13 cellular contexts compared by ENCODE assay signal in the genomic region with DNA sequence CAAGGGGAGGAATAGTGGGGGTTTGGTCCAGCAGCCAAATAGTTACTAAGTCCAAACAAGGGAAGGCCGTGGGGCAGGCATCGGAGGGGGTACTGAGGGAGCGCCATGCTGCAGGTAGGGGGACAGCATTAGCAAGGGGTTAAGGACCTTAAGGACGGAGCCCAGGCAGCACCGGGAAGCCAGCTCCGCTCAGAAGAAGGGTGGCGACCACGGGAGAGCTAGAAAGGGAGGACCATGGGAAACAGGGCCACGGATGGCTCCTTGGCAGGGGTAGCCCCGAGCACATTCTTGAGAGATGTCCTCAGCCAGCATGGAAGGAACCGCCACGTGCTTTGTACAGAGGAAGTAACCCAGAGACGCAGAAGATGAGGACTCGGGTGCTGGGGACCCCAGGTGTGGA.
DNase-seq lines count a peak whose midpoint lies in the region; ATAC-seq and TF ChIP-seq lines count a peak whose summit lies in the region.
"Had no signal": no experiment of that assay in that cellular context is flagged by ENCODE, and none has a peak within 500 bp of the region (broad histone marks: within the 10 kb centered on the region; RNA-seq: fewer than 3 reads in every experiment).

No MANE protein-coding gene starts in this region.

- POLR2A ChIA-PET in Caco-2 (lab: Charles Lee), result no interaction called here

- no peak overlapping the region for H3K4me2 ChIP-seq in skeletal muscle satellite cell (ENCODE audit: low read length)

- no peak overlapping the region for H3K4me3 ChIP-seq in Caco-2 (ENCODE audit: low read depth, low read length)
- H3K4me3 ChIP-seq in body of pancreas, result no peak overlapping the region
- H3K4me3 ChIP-seq in skeletal muscle satellite cell (ENCODE audit: low read length), result no peak overlapping the region

- H3K9ac ChIP-seq in skeletal muscle satellite cell (ENCODE audit: low read depth, low read length), result peak overlapping the region; percentile 80

- no peak overlapping the region for H3K4me3 Mint-ChIP-seq in Caco-2 (ENCODE audit: unreplicated experiment)
- H3K4me3 Mint-ChIP-seq: activated CD4-positive, alpha-beta memory T cell treated with anti-CD3 and anti-CD28 coated beads, Interleukin-2, amount 10 ng/mL, durations not matched to agents 7 days and 5 days; stimulated activated naive CD8-positive, alpha-beta T cell treated with anti-CD3 and anti-CD28 coated beads, Interleukin-15, Interleukin-2, amounts not matched to agents 100 ng/mL and 50 ng/mL, for 24 hours; T-cell had no signal

- H3K4me1 Mint-ChIP-seq in Caco-2 (ENCODE audit: low read depth, unreplicated experiment), result no peaks in the 10 kb centered on the region
- H3K4me1 Mint-ChIP-seq: T-cell had no signal

- no peaks in the 10 kb centered on the region for H3K9me3 ChIP-seq in Caco-2
- H3K9me3 ChIP-seq in body of pancreas, result no peaks in the 10 kb centered on the region
- no peaks in the 10 kb centered on the region for H3K9me3 ChIP-seq in skeletal muscle satellite cell (replicated peaks; ENCODE audit: low read length)

- no TSS peak for BruUV-seq in Caco-2 (replicated peaks; lab: Mats Ljungman, UMichigan)

- ATAC-seq in body of pancreas (no peak), foreskin keratinocyte (peak; percentile 4), HG02759 (IDR thresholded peaks at IDR 0.05; ENCODE audit: unreplicated experiment) (no peak), GM18868 (IDR thresholded peaks at IDR 0.05; ENCODE audit: unreplicated experiment) (no peak)
- ATAC-seq: T-cell had no signal

- H3K27me3 ChIP-seq in Caco-2 (replicated peaks; ENCODE audit: control insufficient read depth, insufficient read depth, low read length) (no peaks in the 10 kb centered on the region), body of pancreas (no peaks in the 10 kb centered on the region), foreskin keratinocyte (no peaks in the 10 kb centered on the region), skeletal muscle satellite cell (ENCODE audit: control insufficient read depth, insufficient read depth, low read length) (no peaks in the 10 kb centered on the region)

- H3K36me3 Mint-ChIP-seq in Caco-2 (ENCODE audit: insufficient read depth, unreplicated experiment), result peaks cover 17% of the 10 kb centered on the region
- H3K36me3 Mint-ChIP-seq: T-cell had no signal

- intact Hi-C loops in Caco-2 (cut with micrococcal nuclease; ENCODE audit: unreplicated experiment) (no loop called here), body of pancreas (cut with DNase I) (no loop called here)

- H3K27ac ChIP-seq in body of pancreas (peak overlapping the region in 3 of 4 donors; percentile 60 to 95 (median 65)), foreskin keratinocyte (peak overlapping the region; percentile 93)

- no peaks in the 10 kb centered on the region for H3K9me3 Mint-ChIP-seq in Caco-2 (ENCODE audit: unreplicated experiment)
- H3K9me3 Mint-ChIP-seq: activated CD4-positive, alpha-beta memory T cell treated with anti-CD3 and anti-CD28 coated beads, Interleukin-2, amount 10 ng/mL, durations not matched to agents 7 days and 5 days; stimulated activated naive CD8-positive, alpha-beta T cell treated with anti-CD3 and anti-CD28 coated beads, Interleukin-15, Interleukin-2, amounts not matched to agents 100 ng/mL and 50 ng/mL, for 24 hours; T-cell had no signal

- 64 to 69% methylated on average over 13 to 14 of the region's 14 CpGs for WGBS in body of pancreas, 2 donors

- DNase-seq in Caco-2 (no peak), body of pancreas (peak in 1 of 4 donors; percentile 17), foreskin keratinocyte (peak in 1 of 2 donors; percentile 49), anterior cingulate cortex (lab: John Stamatoyannopoulos, UW) (no peak), NCI-H345 treated with DMSO at 0.1 percent for 48 hours (lab: John Stamatoyannopoulos, UW; ENCODE audit: unreplicated experiment) (no peak)
- DNase-seq: activated CD4-positive, alpha-beta memory T cell treated with anti-CD3 and anti-CD28 coated beads, Interleukin-2, amount 10 ng/mL, durations not matched to agents 7 days and 5 days; kidney; NCI-H1417; T-cell had no signal

- TF ChIP-seq POLR2A in body of pancreas (IDR thresholded peaks at IDR 0.05), result no peak

- no peak for TF ChIP-seq CTCF in Caco-2 (IDR thresholded peaks at IDR 0.05; ENCODE audit: insufficient read depth in 1 of 2, low read depth in 1 of 2, low read length in 1 of 2, severe bottlenecking in 1 of 2, unreplicated experiment in 1 of 2)
- no peak for TF ChIP-seq CTCF in body of pancreas (IDR thresholded peaks at IDR 0.05)
- no peak for TF ChIP-seq CTCF in foreskin keratinocyte (conservative IDR thresholded peaks at IDR 0.05)

- H3K4me1 ChIP-seq in Caco-2, result no peaks in the 10 kb centered on the region
- H3K4me1 ChIP-seq in body of pancreas, result peaks cover 85% of the 10 kb centered on the region
- peaks cover 41% of the 10 kb centered on the region for H3K4me1 ChIP-seq in foreskin keratinocyte
- peaks cover 71% of the 10 kb centered on the region for H3K4me1 ChIP-seq in skeletal muscle satellite cell (ENCODE audit: control insufficient read depth, insufficient read depth, low read length)

- CTCF ChIA-PET in Caco-2 (lab: Charles Lee), result no interaction called here

- no peaks in the 10 kb centered on the region for H3K36me3 ChIP-seq in Caco-2 (ENCODE audit: control insufficient read depth, insufficient read depth, low read length)
- H3K36me3 ChIP-seq in body of pancreas (replicated peaks in 1 of 2; ENCODE audit: insufficient read depth in 1 of 2, low read depth in 2 of 2), result no peaks in the 10 kb centered on the region
- H3K36me3 ChIP-seq in skeletal muscle satellite cell (ENCODE audit: insufficient read depth, low read length), result peaks cover 60% of the 10 kb centered on the region

- peak overlapping the region; percentile 43 for H3K27ac Mint-ChIP-seq in Caco-2 (ENCODE audit: unreplicated experiment)
- H3K27ac Mint-ChIP-seq: activated CD4-positive, alpha-beta memory T cell treated with anti-CD3 and anti-CD28 coated beads, Interleukin-2, amount 10 ng/mL, durations not matched to agents 7 days and 5 days; stimulated activated naive CD8-positive, alpha-beta T cell treated with anti-CD3 and anti-CD28 coated beads, Interleukin-15, Interleukin-2, amounts not matched to agents 100 ng/mL and 50 ng/mL, for 24 hours; T-cell had no signal

- H3K27me3 Mint-ChIP-seq in Caco-2 (ENCODE audit: insufficient read depth, unreplicated experiment), result no peaks in the 10 kb centered on the region
- H3K27me3 Mint-ChIP-seq: activated CD4-positive, alpha-beta memory T cell treated with anti-CD3 and anti-CD28 coated beads, Interleukin-2, amount 10 ng/mL, durations not matched to agents 7 days and 5 days; stimulated activated naive CD8-positive, alpha-beta T cell treated with anti-CD3 and anti-CD28 coated beads, Interleukin-15, Interleukin-2, amounts not matched to agents 100 ng/mL and 50 ng/mL, for 24 hours; T-cell had no signal
